20 cellular contexts compared by ENCODE assay signal in the genomic region with DNA sequence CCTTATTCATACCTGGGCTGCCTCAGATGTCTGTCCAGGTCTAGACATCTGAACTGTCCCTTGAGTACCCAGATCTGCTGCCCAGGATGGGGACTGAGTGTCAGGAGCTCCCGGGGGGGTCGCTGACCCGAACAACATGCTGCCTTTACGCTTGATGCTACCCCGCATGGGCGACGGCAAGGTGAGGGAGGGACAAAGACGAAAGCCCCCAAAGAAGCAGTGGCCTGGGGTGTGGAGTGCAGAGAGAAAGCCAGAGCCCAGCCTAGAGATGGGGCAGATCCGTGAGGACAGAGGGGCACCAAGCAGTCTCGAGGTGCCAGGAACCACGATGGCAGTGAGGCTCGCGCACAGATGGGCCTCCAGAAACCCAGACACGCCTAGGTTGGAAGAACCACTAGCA.
"Had no signal": no experiment of that assay in that cellular context is flagged by ENCODE, and none has a peak within 500 bp of the region (broad histone marks: within the 10 kb centered on the region; RNA-seq: fewer than 3 reads in every experiment).

No MANE protein-coding gene starts in this region.

- H3K9me3 ChIP-seq: ascending aorta, esophagus muscularis mucosa, gastrocnemius medialis, prostate gland, stomach, suprapubic skin, tibial nerve had no signal

- ATAC-seq: activated naive CD4-positive, alpha-beta T cell treated with anti-CD3 and anti-CD28 coated beads, Interleukin-2, amount 50 U/mL, for 72 hours; activated T-cell treated with anti-CD3 and anti-CD28 coated beads, Interleukin-2, amount 50 U/mL, for 4 hours; gastrocnemius medialis; stimulated activated effector memory CD8-positive, alpha-beta T cell treated with anti-CD3 and anti-CD28 coated beads, Interleukin-12 subunit alpha, Interleukin-12 subunit beta, amount 100 ng/mL, for 72 hours; T-cell had no signal

- DNase-seq: activated CD4-positive, alpha-beta T cell treated with anti-CD3 and anti-CD28 coated beads, Interleukin-2, amount 50 U/mL, for 48 hours; activated CD8-positive, alpha-beta memory T cell treated with anti-CD3 and anti-CD28 coated beads, Interleukin-2, amount 50 U/mL, for 48 hours; activated T-cell treated with anti-CD3 and anti-CD28 coated beads, Interleukin-2, amount 50 U/mL, for 4 hours; brain microvascular endothelial cell; caudate nucleus; effector memory CD4-positive, alpha-beta T cell; hypothalamus; stimulated activated CD4-positive, alpha-beta T cell treated with anti-CD3 and anti-CD28 coated beads, Interleukin-1b, Interleukin-23, amount 100 ng/mL, for 48 hours; stomach; T-cell had no signal

- H3K4me1 ChIP-seq: ascending aorta, prostate gland, stomach, suprapubic skin had no signal

- H3K27ac ChIP-seq: ascending aorta, brain microvascular endothelial cell, esophagus muscularis mucosa, prostate gland, stomach, suprapubic skin, tibial nerve had no signal

- FAIRE-seq: colon, urothelium cell line had no signal

- H3K27me3 ChIP-seq: ascending aorta, brain microvascular endothelial cell, esophagus muscularis mucosa, gastrocnemius medialis, stomach, suprapubic skin, tibial nerve had no signal

- H3K36me3 ChIP-seq: brain microvascular endothelial cell, gastrocnemius medialis had no signal

- H3K4me3 ChIP-seq: ascending aorta, esophagus muscularis mucosa, gastrocnemius medialis, prostate gland, stomach, suprapubic skin, tibial nerve had no signal
